4 cellular contexts compared by ENCODE assay signal in the genomic region with DNA sequence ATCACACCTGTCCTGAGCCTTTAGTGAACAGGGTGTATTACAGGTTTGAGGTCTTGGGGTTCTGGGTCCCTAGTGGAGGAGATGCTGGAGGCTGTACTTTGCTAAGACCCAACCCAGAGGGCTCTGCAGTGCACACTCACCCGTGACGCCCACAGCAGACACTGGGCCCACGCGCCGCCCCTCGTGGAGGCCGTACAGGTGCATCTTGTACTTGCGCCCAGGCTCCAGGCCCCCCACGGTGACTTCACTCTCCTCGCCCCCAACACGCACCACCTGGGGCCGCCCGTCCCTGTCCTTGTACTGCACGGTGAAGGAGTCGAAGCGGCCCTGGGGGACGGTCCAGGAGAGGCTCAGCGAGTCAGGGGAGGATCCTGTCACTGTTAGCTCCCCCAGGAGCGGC. TPM values are rescaled to one million over a fixed set of nuclear protein-coding genes. Genes with fewer than 3 reads are reported as not detected.
"Had no signal": no experiment of that assay in that cellular context is flagged by ENCODE, and none has a peak within 500 bp of the region (broad histone marks: within the 10 kb centered on the region; RNA-seq: fewer than 3 reads in every experiment).

No MANE protein-coding gene starts in this region.

RNA-seq across cellular contexts. Expression of a gene that starts 29.3 kb away (rescaled TPM):
- total RNA-seq: GM23248, GM23338, H7, H9 had no signal
- polyA plus RNA-seq: GM23248 had no signal

RNA-seq across cellular contexts. Expression of a gene that starts 52.9 kb away (rescaled TPM):
- total RNA-seq: GM23338 had no signal
